Comparison of ENCODE assay signal across 18 cellular contexts in the genomic region with DNA sequence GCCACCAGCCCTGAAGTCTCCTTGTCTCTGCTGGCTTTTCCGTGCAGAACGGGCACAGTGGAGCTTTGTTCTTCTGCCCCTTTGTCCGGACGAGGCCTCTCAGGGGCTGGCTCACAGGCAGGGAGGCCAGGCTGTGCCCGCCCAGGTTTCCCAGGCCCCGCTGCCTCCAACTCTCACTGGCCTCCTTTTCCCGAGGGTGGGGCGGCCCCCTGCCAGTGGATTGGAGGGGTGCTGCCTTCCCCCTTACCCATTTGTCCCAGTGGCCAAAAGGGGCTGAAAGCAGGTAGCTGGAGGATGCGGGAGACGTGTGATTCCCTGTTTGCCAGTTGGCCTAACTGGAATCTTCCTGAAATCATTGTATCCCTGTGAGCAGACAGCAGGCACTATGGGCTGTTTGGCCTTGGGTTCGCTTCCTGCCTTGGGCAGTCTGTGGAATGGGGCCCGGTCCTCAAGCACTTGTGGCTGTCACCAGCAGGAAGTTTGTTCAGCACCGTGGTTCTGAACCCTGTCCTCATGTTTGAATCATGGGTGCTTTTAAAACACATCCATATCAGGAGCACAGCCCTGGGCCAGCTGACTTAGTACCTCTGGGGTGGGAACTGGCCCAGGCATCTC.
DNase-seq lines count a peak whose midpoint lies in the region; ATAC-seq and TF ChIP-seq lines count a peak whose summit lies in the region.
"Had no signal": no experiment of that assay in that cellular context is flagged by ENCODE, and none has a peak within 500 bp of the region (broad histone marks: within the 10 kb centered on the region; RNA-seq: fewer than 3 reads in every experiment).

No MANE protein-coding gene starts in this region.

- H3K4me2 ChIP-seq in neural progenitor cell (peak overlapping the region; percentile 56), SK-N-SH (no peak overlapping the region)

- no peaks in the 10 kb centered on the region for H3K27me3 ChIP-seq in neural progenitor cell
- H3K27me3 ChIP-seq in SK-N-SH (ENCODE audit: insufficient read depth) = no peaks in the 10 kb centered on the region
- H3K27me3 ChIP-seq: ascending aorta had no signal

- TF ChIP-seq CTCF in neural progenitor cell (IDR thresholded peaks at IDR 0.05) (no peak), SK-N-SH (IDR thresholded peaks at IDR 0.05) (no peak)

- H3K27me3 Mint-ChIP-seq in activated naive CD8-positive, alpha-beta T cell treated with anti-CD3 and anti-CD28 coated beads, Interleukin-2, amount 10 ng/mL, durations not matched to agents 7 days and 5 days = no peaks in the 10 kb centered on the region
- H3K27me3 Mint-ChIP-seq in activated naive CD8-positive, alpha-beta T cell treated with anti-CD3 and anti-CD28 coated beads for 36 hours = no peaks in the 10 kb centered on the region
- peaks cover 5% of the 10 kb centered on the region for H3K27me3 Mint-ChIP-seq in neural progenitor cell (ENCODE audit: insufficient read depth, low read depth)

- H3K36me3 Mint-ChIP-seq in activated naive CD8-positive, alpha-beta T cell treated with anti-CD3 and anti-CD28 coated beads, Interleukin-2, amount 10 ng/mL, durations not matched to agents 7 days and 5 days = peaks cover 5% of the 10 kb centered on the region
- H3K36me3 Mint-ChIP-seq in activated naive CD8-positive, alpha-beta T cell treated with anti-CD3 and anti-CD28 coated beads for 36 hours = peaks cover 5% of the 10 kb centered on the region
- no peaks in the 10 kb centered on the region for H3K36me3 Mint-ChIP-seq in neural progenitor cell

- no peak for TF ChIP-seq RAD21 in SK-N-SH (IDR thresholded peaks at IDR 0.05; ENCODE audit: low read length)

- H3K9ac ChIP-seq in neural progenitor cell (no peak overlapping the region), SK-N-SH (no peak overlapping the region)

- WGBS in SK-N-SH (ENCODE audit: low lambda C conversion rate) = 85% methylated on average over 9 of the region's 13 CpGs

- H3K4me1 ChIP-seq in neural progenitor cell (peaks cover 50% of the 10 kb centered on the region), SK-N-SH (ENCODE audit: control insufficient read depth in 1 of 2, insufficient read depth in 2 of 2, low read depth in 1 of 2, low read length in 1 of 2) (peaks cover 0 to 20% of the 10 kb centered on the region in 2 experiments; a peak in 1 of 4 replicates)
- H3K4me1 ChIP-seq: ascending aorta, foreskin keratinocyte had no signal

- H3K79me2 ChIP-seq in neural progenitor cell (ENCODE audit: low read depth) = peaks cover 62% of the 10 kb centered on the region
- H3K79me2 ChIP-seq in SK-N-SH (ENCODE audit: insufficient read depth) = no peaks in the 10 kb centered on the region

- no peak for DNase-seq in activated naive CD8-positive, alpha-beta T cell treated with anti-CD3 and anti-CD28 coated beads, Interleukin-2, amount 10 ng/mL, durations not matched to agents 7 days and 5 days
- no peak for DNase-seq in activated naive CD8-positive, alpha-beta T cell treated with anti-CD3 and anti-CD28 coated beads for 36 hours
- DNase-seq in epidermal melanocyte (ENCODE audit: insufficient read length, low spot score) (peak; percentile 64), neural progenitor cell (ENCODE audit: low spot score) (peak; percentile 59), NCI-H187 (lab: John Stamatoyannopoulos, UW) (no peak), ureter (ENCODE audit: low spot score) (no peak), SK-N-SH (no peak)
- DNase-seq: activated CD4-positive, alpha-beta T cell treated with anti-CD3 and anti-CD28 coated beads, Interleukin-2, amount 50 U/mL, for 4 hours; activated T-cell treated with anti-CD3 and anti-CD28 coated beads, Interleukin-2, amount 50 U/mL, for 72 hours; effector memory CD4-positive, alpha-beta T cell; foreskin keratinocyte; NCI-H1436 treated with DMSO at 0.1 percent for 48 hours; NCI-H69; RPMI8226; stimulated activated naive CD4-positive, alpha-beta T cell treated with Interleukin-2 at 50 U/mL for 16 hours had no signal

- H3K4me1 Mint-ChIP-seq in activated naive CD8-positive, alpha-beta T cell treated with anti-CD3 and anti-CD28 coated beads, Interleukin-2, amount 10 ng/mL, durations not matched to agents 7 days and 5 days = peaks cover 34% of the 10 kb centered on the region
- H3K4me1 Mint-ChIP-seq in activated naive CD8-positive, alpha-beta T cell treated with anti-CD3 and anti-CD28 coated beads for 36 hours = peaks cover 53% of the 10 kb centered on the region
- H3K4me1 Mint-ChIP-seq in neural progenitor cell = peaks cover 43% of the 10 kb centered on the region

- peak overlapping the region; percentile 22 for H3K27ac Mint-ChIP-seq in activated naive CD8-positive, alpha-beta T cell treated with anti-CD3 and anti-CD28 coated beads, Interleukin-2, amount 10 ng/mL, durations not matched to agents 7 days and 5 days
- no peak overlapping the region for H3K27ac Mint-ChIP-seq in activated naive CD8-positive, alpha-beta T cell treated with anti-CD3 and anti-CD28 coated beads for 36 hours
- no peak overlapping the region for H3K27ac Mint-ChIP-seq in neural progenitor cell
- H3K27ac Mint-ChIP-seq: activated T-cell treated with anti-CD3 and anti-CD28 coated beads, Interleukin-2, amount 50 U/mL, for 72 hours; T-helper 2 cell treated with Interferon-gamma antibody and Interleukin-4, amounts not matched to agents 5 μg/mL and 100 μg/mL, for 36 hours had no signal

- H3K9me2 ChIP-seq in SK-N-SH = no peaks in the 10 kb centered on the region

- H3K27ac ChIP-seq in neural progenitor cell (no peak overlapping the region), SK-N-SH (ENCODE audit: low read depth in 2 of 2, low read length in 1 of 2) (no peak overlapping the region)
- H3K27ac ChIP-seq: ascending aorta, foreskin keratinocyte had no signal

- H3K4me3 Mint-ChIP-seq in activated naive CD8-positive, alpha-beta T cell treated with anti-CD3 and anti-CD28 coated beads, Interleukin-2, amount 10 ng/mL, durations not matched to agents 7 days and 5 days = peak overlapping the region; percentile 15
- H3K4me3 Mint-ChIP-seq in activated naive CD8-positive, alpha-beta T cell treated with anti-CD3 and anti-CD28 coated beads for 36 hours = no peak overlapping the region
- no peak overlapping the region for H3K4me3 Mint-ChIP-seq in neural progenitor cell
- H3K4me3 Mint-ChIP-seq: activated T-cell treated with anti-CD3 and anti-CD28 coated beads, Interleukin-2, amount 50 U/mL, for 72 hours; T-helper 2 cell treated with Interferon-gamma antibody and Interleukin-4, amounts not matched to agents 5 μg/mL and 100 μg/mL, for 36 hours had no signal

- POLR2A ChIA-PET in activated naive CD8-positive, alpha-beta T cell treated with anti-CD3 and anti-CD28 coated beads, Interleukin-2, amount 10 ng/mL, durations not matched to agents 7 days and 5 days (lab: Charles Lee) = interaction anchor here (0.7 to 1.6 kb wide), 2 partner anchors 47 to 54 kb away, joined by 4 to 6 read pairs; no protein-coding TSS in a partner anchor
- POLR2A ChIA-PET in SK-N-SH (lab: Yijun Ruan, JAX) = no interaction called here

- peaks cover 39% of the 10 kb centered on the region for H4K20me1 ChIP-seq in neural progenitor cell (ENCODE audit: low read depth)
- H4K20me1 ChIP-seq in SK-N-SH (ENCODE audit: insufficient read depth) = no peaks in the 10 kb centered on the region

- H2AFZ ChIP-seq in neural progenitor cell (replicated peaks) (no peak overlapping the region), SK-N-SH (ENCODE audit: low read depth) (no peak overlapping the region)

- peaks cover 11% of the 10 kb centered on the region for H3F3A ChIP-seq in neural progenitor cell (ENCODE audit: low read depth)
- no peaks in the 10 kb centered on the region for H3F3A ChIP-seq in SK-N-SH (replicated peaks; ENCODE audit: insufficient read depth)

- no peaks in the 10 kb centered on the region for H3K9me3 Mint-ChIP-seq in activated naive CD8-positive, alpha-beta T cell treated with anti-CD3 and anti-CD28 coated beads, Interleukin-2, amount 10 ng/mL, durations not matched to agents 7 days and 5 days
- no peaks in the 10 kb centered on the region for H3K9me3 Mint-ChIP-seq in activated naive CD8-positive, alpha-beta T cell treated with anti-CD3 and anti-CD28 coated beads for 36 hours
- H3K9me3 Mint-ChIP-seq in neural progenitor cell = no peaks in the 10 kb centered on the region
- H3K9me3 Mint-ChIP-seq: activated T-cell treated with anti-CD3 and anti-CD28 coated beads, Interleukin-2, amount 50 U/mL, for 72 hours; T-helper 2 cell treated with Interferon-gamma antibody and Interleukin-4, amounts not matched to agents 5 μg/mL and 100 μg/mL, for 36 hours had no signal

- no peak for TF ChIP-seq EP300 in SK-N-SH (IDR thresholded peaks at IDR 0.05; ENCODE audit: borderline replicate concordance in 1 of 2, low read depth in 1 of 2, low read length in 1 of 2)

- H3K9me3 ChIP-seq in neural progenitor cell (ENCODE audit: low read depth) = no peaks in the 10 kb centered on the region
- H3K9me3 ChIP-seq in SK-N-SH = no peaks in the 10 kb centered on the region
- H3K9me3 ChIP-seq: ascending aorta had no signal

- H3K36me3 ChIP-seq in neural progenitor cell (no peaks in the 10 kb centered on the region), SK-N-SH (replicated peaks in 1 of 2; ENCODE audit: control insufficient read depth in 1 of 2, insufficient read depth in 2 of 2, low read length in 1 of 2) (no peaks in the 10 kb centered on the region)
- H3K36me3 ChIP-seq: ascending aorta had no signal

- no peak overlapping the region for H3K4me3 ChIP-seq in neural progenitor cell
- no peak overlapping the region for H3K4me3 ChIP-seq in SK-N-SH (ENCODE audit: low read depth in 2 of 2, low read length in 1 of 2)
- H3K4me3 ChIP-seq: ascending aorta had no signal

- peak; percentile 61 for ATAC-seq in activated naive CD8-positive, alpha-beta T cell treated with anti-CD3 and anti-CD28 coated beads, Interleukin-2, amount 10 ng/mL, durations not matched to agents 7 days and 5 days (ENCODE audit: low read depth)
- ATAC-seq in GM18858 (IDR thresholded peaks at IDR 0.05; ENCODE audit: unreplicated experiment) = no peak
- ATAC-seq: foreskin keratinocyte had no signal

- CTCF ChIA-PET in SK-N-SH (lab: Yijun Ruan, JAX) = interaction anchor here (1.6 to 3.4 kb wide), 3 partner anchors 13 to 82 kb away, joined by 3 to 10 read pairs (median 5); no protein-coding TSS in a partner anchor

TF ChIP-seq in SK-N-SH, 30 proteins besides CTCF, POLR2A, EP300 and RAD21 (continues in another document):
- no peak for TF ChIP-seq FOXM1 (IDR thresholded peaks at IDR 0.05; ENCODE audit: low read depth)
- no peak for TF ChIP-seq RFX5 (IDR thresholded peaks at IDR 0.05; ENCODE audit: low read length)
- no peak for TF ChIP-seq NRF1 (IDR thresholded peaks at IDR 0.05; ENCODE audit: low read depth, low read length)
- TF ChIP-seq GATA2 (CRISPR knock-in tag; IDR thresholded peaks at IDR 0.05) = no peak
- TF ChIP-seq FOSL2 (IDR thresholded peaks at IDR 0.05; ENCODE audit: borderline replicate concordance, low read depth) = no peak
- TF ChIP-seq MAX (IDR thresholded peaks at IDR 0.05; ENCODE audit: low read depth) = no peak

Comparison
In these comparisons a context has a peak if more than half of its experiments do, and no peak if none do; other contexts are left out.
1. DNase-seq: peak in epidermal melanocyte (single experiment) and neural progenitor cell (single experiment); none in activated naive CD8-positive, alpha-beta T cell treated with anti-CD3 and anti-CD28 coated beads, Interleukin-2, amount 10 ng/mL, durations not matched to agents 7 days and 5 days (single experiment), activated naive CD8-positive, alpha-beta T cell treated with anti-CD3 and anti-CD28 coated beads for 36 hours (single experiment), NCI-H187 (0 of 2), ureter (single experiment) and SK-N-SH (single experiment).